In genomic region chr20:2692886-2693285, GRCh38 we compare ENCODE assay signal across 10 cellular contexts. TPM values are rescaled to one million over a fixed set of nuclear protein-coding genes. Genes with fewer than 3 reads are reported as not detected.
DNase-seq lines count a peak whose midpoint lies in the region; ATAC-seq and TF ChIP-seq lines count a peak whose summit lies in the region.
"Had no signal": no experiment of that assay in that cellular context is flagged by ENCODE, and none has a peak within 500 bp of the region (broad histone marks: within the 10 kb centered on the region; RNA-seq: fewer than 3 reads in every experiment).

No MANE protein-coding gene starts in this region.

- intact Hi-C loops in activated CD4-positive, alpha-beta T cell treated with anti-CD3 and anti-CD28 coated beads for 36 hours (cut with DNase I, micrococcal nuclease), result loop anchor here in 1 of 2 experiments (1.0 kb wide), 3 partner anchors 50 to 180 kb away; partner anchors contain the start of gene PTPRA

- DNase-seq in activated CD4-positive, alpha-beta T cell treated with anti-CD3 and anti-CD28 coated beads for 36 hours, result peak; percentile 48
- no peak for DNase-seq in activated CD4-positive, alpha-beta T cell treated with anti-CD3 and anti-CD28 coated beads for 1 hour
- DNase-seq in NB4 (ENCODE audit: low read depth) (peak; percentile 43), endodermal cell (peak; percentile 66), SHP77 (lab: John Stamatoyannopoulos, UW) (no peak), HPDE6-E6E7 (ENCODE audit: extremely low spot score) (no peak), type B pancreatic cell (ENCODE audit: extremely low spot score, unreplicated experiment) (no peak)
- DNase-seq: COR-L47 had no signal

- H3K4me3 ChIP-seq in NB4 (ENCODE audit: low read depth, low read length) (no peak overlapping the region), endodermal cell (ENCODE audit: low read length) (no peak overlapping the region)
- H3K4me3 ChIP-seq: PC-9 had no signal

- no peaks in the 10 kb centered on the region for H3K36me3 ChIP-seq in endodermal cell (ENCODE audit: control insufficient read depth, insufficient read depth, low read length)

- peaks cover 41% of the 10 kb centered on the region for H3K27me3 Mint-ChIP-seq in activated CD4-positive, alpha-beta T cell treated with anti-CD3 and anti-CD28 coated beads for 36 hours
- H3K27me3 Mint-ChIP-seq in endodermal cell (ENCODE audit: insufficient read depth) (peaks cover 87% of the 10 kb centered on the region), type B pancreatic cell (peaks cover 74% of the 10 kb centered on the region)
- peaks cover 84% of the 10 kb centered on the region for H3K27me3 Mint-ChIP-seq in stimulated activated memory B cell treated with anti-CD40 and anti-IgM and Interleukin-4, amounts not matched to agents 10 μg/mL and 1 μg/mL and 100 μg/mL, for 72 hours

- H3K4me1 ChIP-seq in endodermal cell (ENCODE audit: control insufficient read depth, insufficient read depth, low read length), result no peaks in the 10 kb centered on the region

- H3K4me1 Mint-ChIP-seq in activated CD4-positive, alpha-beta T cell treated with anti-CD3 and anti-CD28 coated beads for 36 hours, result peaks cover 17% of the 10 kb centered on the region
- H3K4me1 Mint-ChIP-seq in endodermal cell (peaks cover 10% of the 10 kb centered on the region), type B pancreatic cell (ENCODE audit: unreplicated experiment) (peaks cover 16% of the 10 kb centered on the region)
- peaks cover 19% of the 10 kb centered on the region for H3K4me1 Mint-ChIP-seq in stimulated activated memory B cell treated with anti-CD40 and anti-IgM and Interleukin-4, amounts not matched to agents 10 μg/mL and 1 μg/mL and 100 μg/mL, for 72 hours

- peak; percentile 6 for ATAC-seq in activated CD4-positive, alpha-beta T cell treated with anti-CD3 and anti-CD28 coated beads for 36 hours
- ATAC-seq in stimulated activated memory B cell treated with anti-CD40 and anti-IgM and Interleukin-4, amounts not matched to agents 10 μg/mL and 1 μg/mL and 100 μg/mL, for 72 hours, result peak; percentile 34

- TF ChIP-seq CTCF in NB4 (IDR thresholded peaks at IDR 0.05; ENCODE audit: low read depth, low read length) (no peak), endodermal cell (conservative IDR thresholded peaks at IDR 0.05) (no peak), type B pancreatic cell (conservative IDR thresholded peaks at IDR 0.05) (no peak)

- H3K9me3 Mint-ChIP-seq in activated CD4-positive, alpha-beta T cell treated with anti-CD3 and anti-CD28 coated beads for 36 hours (ENCODE audit: low read depth), result no peaks in the 10 kb centered on the region
- H3K9me3 Mint-ChIP-seq in endodermal cell (no peaks in the 10 kb centered on the region), type B pancreatic cell (no peaks in the 10 kb centered on the region)
- H3K9me3 Mint-ChIP-seq in stimulated activated memory B cell treated with anti-CD40 and anti-IgM and Interleukin-4, amounts not matched to agents 10 μg/mL and 1 μg/mL and 100 μg/mL, for 72 hours, result no peaks in the 10 kb centered on the region

- CTCF ChIA-PET in activated CD4-positive, alpha-beta T cell treated with anti-CD3 and anti-CD28 coated beads for 36 hours (lab: Charles Lee), result interaction anchor here (1.9 kb wide), 1 partner anchor 69 kb away, joined by 4 read pairs; no protein-coding TSS in a partner anchor

- no peak overlapping the region for H3K27ac ChIP-seq in endodermal cell (ENCODE audit: low read depth, low read length)
- H3K27ac ChIP-seq: PC-9 had no signal

- H3K27me3 ChIP-seq in endodermal cell (ENCODE audit: control insufficient read depth, insufficient read depth, low read length, poor library complexity, severe bottlenecking), result peaks cover 81% of the 10 kb centered on the region

- no peak for TF ChIP-seq POLR2A in NB4 (IDR thresholded peaks at IDR 0.05; ENCODE audit: extremely low read depth, insufficient read length)

- H3K4me3 Mint-ChIP-seq in activated CD4-positive, alpha-beta T cell treated with anti-CD3 and anti-CD28 coated beads for 36 hours, result no peak overlapping the region
- H3K4me3 Mint-ChIP-seq in endodermal cell (no peak overlapping the region), type B pancreatic cell (no peak overlapping the region)
- no peak overlapping the region for H3K4me3 Mint-ChIP-seq in stimulated activated memory B cell treated with anti-CD40 and anti-IgM and Interleukin-4, amounts not matched to agents 10 μg/mL and 1 μg/mL and 100 μg/mL, for 72 hours

- H3K36me3 Mint-ChIP-seq in activated CD4-positive, alpha-beta T cell treated with anti-CD3 and anti-CD28 coated beads for 36 hours (ENCODE audit: low read depth), result no peaks in the 10 kb centered on the region
- H3K36me3 Mint-ChIP-seq in endodermal cell (ENCODE audit: low read depth), result no peaks in the 10 kb centered on the region
- no peaks in the 10 kb centered on the region for H3K36me3 Mint-ChIP-seq in stimulated activated memory B cell treated with anti-CD40 and anti-IgM and Interleukin-4, amounts not matched to agents 10 μg/mL and 1 μg/mL and 100 μg/mL, for 72 hours
- H3K36me3 Mint-ChIP-seq in type B pancreatic cell, result no peaks in the 10 kb centered on the region

- POLR2A ChIA-PET in activated CD4-positive, alpha-beta T cell treated with anti-CD3 and anti-CD28 coated beads for 36 hours (lab: Charles Lee), result no interaction called here

- 0 to 1% methylated on average over 8 to 43 of the region's 64 CpGs for WGBS in endodermal cell (ENCODE audit: insufficient coverage in 1 of 2, insufficient read length in 1 of 2), 2 experiments

- no peak overlapping the region for H3K9ac ChIP-seq in endodermal cell (ENCODE audit: extremely low read depth, low read length, poor library complexity, severe bottlenecking)

- H3K27ac Mint-ChIP-seq in activated CD4-positive, alpha-beta T cell treated with anti-CD3 and anti-CD28 coated beads for 36 hours, result no peak overlapping the region
- no peak overlapping the region for H3K27ac Mint-ChIP-seq in endodermal cell
- no peak overlapping the region for H3K27ac Mint-ChIP-seq in stimulated activated memory B cell treated with anti-CD40 and anti-IgM and Interleukin-4, amounts not matched to agents 10 μg/mL and 1 μg/mL and 100 μg/mL, for 72 hours
- no peak overlapping the region for H3K27ac Mint-ChIP-seq in type B pancreatic cell

- H3K9me3 ChIP-seq in endodermal cell (ENCODE audit: control insufficient read depth, low read length), result no peaks in the 10 kb centered on the region

RNA-seq across cellular contexts. Expression of gene EBF4, which starts 0.3 kb away (rescaled TPM):
- total RNA-seq in activated CD4-positive, alpha-beta T cell treated with anti-CD3 and anti-CD28 coated beads for 36 hours, result 1 to 10 TPM; 3.7 to 4.3 TPM
- total RNA-seq in endodermal cell (10 to 100 TPM in 1 of 2 donors, 1 to 10 TPM in 1; 6.4 to 12.1 TPM), type B pancreatic cell (ENCODE audit: low replicate concordance) (11.4 and 17.9 TPM in 2 replicates)
- polyA plus RNA-seq in endodermal cell (2013, experiment 1 of 2), result 17.5 TPM
- polyA plus RNA-seq in endodermal cell (2013, experiment 2 of 2), result 16.1 TPM

RNA-seq across cellular contexts. Expression of gene IDH3B, which starts 28.9 kb away (rescaled TPM):
- 100 to 1,000 TPM in 1 of 2 experiments, 10 to 100 TPM in 1; 92.4 to 115 TPM for total RNA-seq in activated CD4-positive, alpha-beta T cell treated with anti-CD3 and anti-CD28 coated beads for 36 hours
- 10 to 100 TPM; 89.9 to 91.7 TPM for total RNA-seq in endodermal cell
- polyA plus RNA-seq in endodermal cell (2013, experiment 1 of 2), result 78.9 TPM
- polyA plus RNA-seq in endodermal cell (2013, experiment 2 of 2), result 69.2 TPM
- 85.6 and 101 TPM in 2 replicates for total RNA-seq in type B pancreatic cell (ENCODE audit: low replicate concordance)

RNA-seq across cellular contexts. Expression of gene NOP56, which starts 40.5 kb away (rescaled TPM):
- total RNA-seq in activated CD4-positive, alpha-beta T cell treated with anti-CD3 and anti-CD28 coated beads for 36 hours, result 100 to 1,000 TPM; 504 to 532 TPM
- total RNA-seq in endodermal cell, result 100 to 1,000 TPM; 386 to 432 TPM
- polyA plus RNA-seq in endodermal cell (2013, experiment 1 of 2), result 305 TPM
- 280 TPM for polyA plus RNA-seq in endodermal cell (2013, experiment 2 of 2)
- total RNA-seq in type B pancreatic cell (ENCODE audit: low replicate concordance), result 203 and 364 TPM in 2 replicates

Comparison
In these comparisons a context has a peak if more than half of its experiments do, and no peak if none do; other contexts are left out.
1. DNase-seq: peak in activated CD4-positive, alpha-beta T cell treated with anti-CD3 and anti-CD28 coated beads for 36 hours (single experiment), NB4 (single experiment) and endodermal cell (single experiment); none in activated CD4-positive, alpha-beta T cell treated with anti-CD3 and anti-CD28 coated beads for 1 hour (single experiment), SHP77 (0 of 2), HPDE6-E6E7 (single experiment) and type B pancreatic cell (single experiment).